Comparison of ENCODE assay signal across 17 cellular contexts in the genomic region with DNA sequence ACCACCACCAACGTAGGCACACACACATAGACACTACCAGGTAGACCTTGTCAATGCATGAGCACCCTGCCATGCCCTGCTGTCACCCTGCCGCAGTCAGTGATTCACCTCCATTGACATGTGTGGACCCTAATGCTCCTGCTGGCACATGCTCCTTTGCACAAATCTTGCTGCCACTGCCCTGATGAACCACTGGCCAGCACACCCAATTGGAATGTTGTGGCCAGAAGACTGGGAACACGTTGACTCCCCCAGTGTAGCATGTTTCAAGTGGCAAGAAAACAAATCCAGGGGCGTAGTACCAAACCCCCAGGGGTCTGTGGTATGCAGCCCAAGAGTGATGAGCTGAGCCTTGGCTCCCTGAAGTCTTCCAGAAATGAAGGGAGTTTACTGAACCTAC.
A peak's percentile ranks its signal among the peaks of the same experiment; 100 is the strongest.
DNase-seq lines count a peak whose midpoint lies in the region; ATAC-seq, FAIRE-seq and TF ChIP-seq lines count a peak whose summit lies in the region.
"Had no signal": no experiment of that assay in that cellular context is flagged by ENCODE, and none has a peak within 500 bp of the region (broad histone marks: within the 10 kb centered on the region; RNA-seq: fewer than 3 reads in every experiment).

No MANE protein-coding gene starts in this region.

- TF ChIP-seq POLR2A in suprapubic skin (IDR thresholded peaks at IDR 0.05) = no peak

- WGBS in suprapubic skin = 80% methylated on average over 3 of the region's 4 CpGs

- no peak overlapping the region for H3K4me3 Mint-ChIP-seq in astrocyte (ENCODE audit: unreplicated experiment)
- H3K4me3 Mint-ChIP-seq: CD8-positive, alpha-beta T cell had no signal

- TF ChIP-seq EP300 in suprapubic skin (IDR thresholded peaks at IDR 0.05) = no peak

- H3K4me1 ChIP-seq in astrocyte (ENCODE audit: insufficient read depth, low read length) (no peaks in the 10 kb centered on the region), suprapubic skin (no peaks in the 10 kb centered on the region)
- H3K4me1 ChIP-seq: BLaER1 treated with 17β-estradiol and CSF1 and Interleukin-3, amounts not matched to agents 10 nM and 100 nM; HAP-1 had no signal

- no peak overlapping the region for H2AFZ ChIP-seq in astrocyte (ENCODE audit: low read depth, low read length)

- H3K27me3 Mint-ChIP-seq in astrocyte (ENCODE audit: low read depth, unreplicated experiment) = no peaks in the 10 kb centered on the region

- peak overlapping the region; percentile 77 for H3K27ac Mint-ChIP-seq in astrocyte (ENCODE audit: unreplicated experiment)
- H3K27ac Mint-ChIP-seq: CD8-positive, alpha-beta T cell had no signal

- H3K4me1 Mint-ChIP-seq in astrocyte (ENCODE audit: low read depth, unreplicated experiment) = peaks cover 7% of the 10 kb centered on the region

- H3K4me3 ChIP-seq in astrocyte (ENCODE audit: insufficient read depth, low read depth, low read length) (no peak overlapping the region), suprapubic skin (no peak overlapping the region)
- H3K4me3 ChIP-seq: BLaER1 treated with 17β-estradiol and CSF1 and Interleukin-3, amounts not matched to agents 10 nM and 100 nM; HAP-1; SK-N-MC had no signal

- ATAC-seq in GM19351 (IDR thresholded peaks at IDR 0.05; ENCODE audit: unreplicated experiment) = no peak
- ATAC-seq: CD8-positive, alpha-beta T cell had no signal

- no peaks in the 10 kb centered on the region for H3K36me3 ChIP-seq in astrocyte (ENCODE audit: insufficient read depth, low read length)
- no peaks in the 10 kb centered on the region for H3K36me3 ChIP-seq in suprapubic skin
- H3K36me3 ChIP-seq: BLaER1 treated with 17β-estradiol and CSF1 and Interleukin-3, amounts not matched to agents 10 nM and 100 nM; HAP-1 had no signal

- no peak overlapping the region for H3K9ac ChIP-seq in astrocyte (ENCODE audit: low read length)
- H3K9ac ChIP-seq: BLaER1 treated with 17β-estradiol and CSF1 and Interleukin-3, amounts not matched to agents 10 nM and 100 nM had no signal

- no peaks in the 10 kb centered on the region for H4K20me1 ChIP-seq in astrocyte (ENCODE audit: insufficient read depth, low read length)
- H4K20me1 ChIP-seq: BLaER1 treated with 17β-estradiol and CSF1 and Interleukin-3, amounts not matched to agents 10 nM and 100 nM had no signal

- H3K27ac ChIP-seq in astrocyte (ENCODE audit: low read depth, low read length) (no peak overlapping the region), suprapubic skin (no peak overlapping the region)
- H3K27ac ChIP-seq: BLaER1 treated with 17β-estradiol and CSF1 and Interleukin-3, amounts not matched to agents 10 nM and 100 nM; SK-N-MC had no signal

- H3K79me2 ChIP-seq in astrocyte (ENCODE audit: insufficient read depth, low read length) = no peaks in the 10 kb centered on the region

- H3K27me3 ChIP-seq in astrocyte (ENCODE audit: insufficient read depth, low read length) = no peaks in the 10 kb centered on the region
- H3K27me3 ChIP-seq in suprapubic skin = no peaks in the 10 kb centered on the region
- H3K27me3 ChIP-seq: BLaER1 treated with 17β-estradiol and CSF1 and Interleukin-3, amounts not matched to agents 10 nM and 100 nM had no signal

- no peaks in the 10 kb centered on the region for H3K36me3 Mint-ChIP-seq in astrocyte (ENCODE audit: low read depth, unreplicated experiment)
- H3K36me3 Mint-ChIP-seq: CD8-positive, alpha-beta T cell had no signal

- H3K4me2 ChIP-seq in astrocyte (ENCODE audit: low read length) = no peak overlapping the region
- H3K4me2 ChIP-seq: BLaER1 treated with 17β-estradiol and CSF1 and Interleukin-3, amounts not matched to agents 10 nM and 100 nM had no signal

- H3K9me3 ChIP-seq in astrocyte (ENCODE audit: insufficient read depth, low read depth, low read length) (peaks cover 2% of the 10 kb centered on the region), suprapubic skin (no peaks in the 10 kb centered on the region)
- H3K9me3 ChIP-seq: HAP-1 had no signal

- H3K9me3 Mint-ChIP-seq in astrocyte (ENCODE audit: unreplicated experiment) = peaks cover 4% of the 10 kb centered on the region

- peak; percentile 52 for DNase-seq in HS-27A (ENCODE audit: low read depth)
- peak; percentile 1 for DNase-seq in astrocyte (ENCODE audit: low read depth)
- DNase-seq in glomerular visceral epithelial cell (ENCODE audit: extremely low spot score) = peak; percentile 87
- DNase-seq in urothelium cell line (ENCODE audit: low spot score) = peak; percentile 61
- DNase-seq in NCI-H187 (lab: John Stamatoyannopoulos, UW) = no peak
- DNase-seq in suprapubic skin (ENCODE audit: low spot score in 2 of 2) = no peak
- DNase-seq: CD8-positive, alpha-beta T cell; NCI-H1092 treated with DMSO at 0.1 percent for 48 hours; NCI-H146; NCI-H2081 treated with DMSO at 0.1 percent for 48 hours; NK-92 treated with Interleukin-12 subunit alpha and Interleukin-12 subunit beta, amount 100 ng/mL, for 24 hours; SHP77 had no signal

- FAIRE-seq in astrocyte (lab: Jason Lieb, UNC) (no peak), urothelium cell line (lab: Jason Lieb, UNC) (peak; percentile 97)
- FAIRE-seq: D721Med had no signal

- TF ChIP-seq CTCF in astrocyte (IDR thresholded peaks at IDR 0.05; ENCODE audit: insufficient read depth, low read depth, low read length) = no peak
- TF ChIP-seq CTCF in suprapubic skin (IDR thresholded peaks at IDR 0.05) = no peak

Comparison
In these comparisons a context has a peak if more than half of its experiments do, and no peak if none do; other contexts are left out.
1. DNase-seq: peak in HS-27A (single experiment), astrocyte (single experiment), glomerular visceral epithelial cell (single experiment) and urothelium cell line (single experiment); none in NCI-H187 (0 of 2) and suprapubic skin (0 of 2).